In genomic region chr6:10883312-10884244, GRCh38 we compare ENCODE assay signal across 28 cellular contexts. TPM values are rescaled to one million over a fixed set of nuclear protein-coding genes. Genes with fewer than 3 reads are reported as not detected.
A peak's percentile ranks its signal among the peaks of the same experiment; 100 is the strongest.
DNase-seq lines count a peak whose midpoint lies in the region; ATAC-seq and TF ChIP-seq lines count a peak whose summit lies in the region.
"Had no signal": no experiment of that assay in that cellular context is flagged by ENCODE, and none has a peak within 500 bp of the region (broad histone marks: within the 10 kb centered on the region; RNA-seq: fewer than 3 reads in every experiment).

No MANE protein-coding gene starts in this region.

- H3K9me3 Mint-ChIP-seq in glutamatergic neuron (ENCODE audit: unreplicated experiment), result peaks cover 7% of the 10 kb centered on the region
- H3K9me3 Mint-ChIP-seq: activated CD4-positive, alpha-beta memory T cell treated with anti-CD3 and anti-CD28 coated beads for 36 hours; stimulated activated naive CD8-positive, alpha-beta T cell treated with anti-CD3 and anti-CD28 coated beads, Interleukin-15, Interleukin-2, amounts not matched to agents 100 ng/mL and 50 ng/mL, for 24 hours; T-helper 2 cell treated with Interferon-gamma antibody and Interleukin-4, amounts not matched to agents 5 μg/mL and 100 μg/mL, for 36 hours had no signal

- H3K36me3 Mint-ChIP-seq in glutamatergic neuron (ENCODE audit: unreplicated experiment), result no peaks in the 10 kb centered on the region
- H3K36me3 Mint-ChIP-seq: activated CD4-positive, alpha-beta memory T cell treated with anti-CD3 and anti-CD28 coated beads for 36 hours had no signal

- DNase-seq in NT2/D1 (ENCODE audit: low read depth, low spot score), result no peak
- DNase-seq in glutamatergic neuron, result no peak
- DNase-seq in mesendoderm, result peak; percentile 27
- no peak for DNase-seq in aorta
- no peak for DNase-seq in HT-29 (ENCODE audit: low spot score)
- DNase-seq in activated CD4-positive, alpha-beta T cell treated with anti-CD3 and anti-CD28 coated beads for 1 hour, result no peak
- no peak for DNase-seq in OCI-M2 (lab: John Stamatoyannopoulos, UW; ENCODE audit: unreplicated experiment)
- DNase-seq: activated CD4-positive, alpha-beta memory T cell treated with anti-CD3 and anti-CD28 coated beads for 36 hours; activated gamma-delta T cell treated with Interleukin-2 at 50 U/mL for 16 hours; activated naive CD8-positive, alpha-beta T cell treated with anti-CD3 and anti-CD28 coated beads, Interleukin-2, amount 50 U/mL, for 24 hours; body of pancreas; effector CD4-positive, alpha-beta T cell; EL; left cardiac atrium; midbrain; naive thymus-derived CD8-positive, alpha-beta T cell; NCI-H1105 treated with DMSO at 0.1 percent for 48 hours; NCI-H2081 had no signal

- H3K56ac ChIP-seq in mesendoderm (ENCODE audit: low read length), result peak overlapping the region; percentile 39

- peaks cover 75% of the 10 kb centered on the region for H3K27me3 ChIP-seq in NT2/D1 (ENCODE audit: insufficient read depth, insufficient read length)
- peaks cover 24% of the 10 kb centered on the region for H3K27me3 ChIP-seq in mesendoderm (ENCODE audit: insufficient read depth, low read length, poor library complexity)
- H3K27me3 ChIP-seq in aorta (ENCODE audit: control insufficient read depth in 1 of 2, insufficient read depth in 2 of 2, low read length in 1 of 2), result peaks cover 0 to 3% of the 10 kb centered on the region in 2 donors

- no peaks in the 10 kb centered on the region for H3K4me1 Mint-ChIP-seq in glutamatergic neuron (ENCODE audit: low read depth, unreplicated experiment)

- WGBS in mesendoderm (ENCODE audit: extremely low coverage, insufficient coverage, low lambda C conversion rate), result no CpG with 5 or more reads among the region's 51 CpGs
- 14 to 16% methylated on average over 51 of the region's 51 CpGs for WGBS in aorta, 2 donors

- H3K23ac ChIP-seq in mesendoderm (ENCODE audit: low read length), result no peak overlapping the region

- no peak overlapping the region for H2AK5ac ChIP-seq in mesendoderm (ENCODE audit: low read length)

- H3K79me2 ChIP-seq in mesendoderm (ENCODE audit: control insufficient read depth, insufficient read depth, low read length), result no peaks in the 10 kb centered on the region

- no peak overlapping the region for H2BK5ac ChIP-seq in mesendoderm (ENCODE audit: low read length)

- H3K36me3 ChIP-seq in NT2/D1 (ENCODE audit: insufficient read depth, insufficient read length, low read length) (no peaks in the 10 kb centered on the region), mesendoderm (ENCODE audit: control insufficient read depth, insufficient read depth, low read length) (no peaks in the 10 kb centered on the region), aorta (ENCODE audit: control insufficient read depth in 1 of 2, insufficient read depth in 2 of 2, low read length in 1 of 2) (no peaks in the 10 kb centered on the region)
- H3K36me3 ChIP-seq: tibial nerve had no signal

- H3K4me1 ChIP-seq in NT2/D1 (ENCODE audit: insufficient read depth, insufficient read length) (no peaks in the 10 kb centered on the region), mesendoderm (ENCODE audit: control insufficient read depth, low read depth, low read length) (no peaks in the 10 kb centered on the region), aorta (ENCODE audit: control insufficient read depth in 1 of 2, insufficient read depth in 2 of 2, low read length in 2 of 2) (no peaks in the 10 kb centered on the region)

- peaks cover 26% of the 10 kb centered on the region for H3K27me3 Mint-ChIP-seq in glutamatergic neuron (ENCODE audit: unreplicated experiment)

- H2BK120ac ChIP-seq in mesendoderm (ENCODE audit: low read depth, low read length), result no peak overlapping the region

- H3K27ac ChIP-seq in mesendoderm (ENCODE audit: low read depth, low read length), result no peak overlapping the region
- H3K27ac ChIP-seq in aorta (ENCODE audit: low read depth in 1 of 2, low read length in 2 of 2), result no peak overlapping the region
- H3K27ac ChIP-seq: body of pancreas, HL-60, tibial nerve had no signal

- TF ChIP-seq CTCF in glutamatergic neuron (IDR thresholded peaks at IDR 0.05; ENCODE audit: partially characterized antibody, unreplicated experiment), result no peak

- peak overlapping the region; percentile 39 for H3K4me2 ChIP-seq in mesendoderm (ENCODE audit: low read length)

- peak overlapping the region; percentile 37 for H3K4me3 ChIP-seq in NT2/D1 (ENCODE audit: insufficient read length, low read depth)
- H3K4me3 ChIP-seq in mesendoderm (ENCODE audit: low read length), result no peak overlapping the region
- H3K4me3 ChIP-seq in aorta (ENCODE audit: low read length in 2 of 2), result no peak overlapping the region
- H3K4me3 ChIP-seq: body of pancreas, tibial nerve had no signal

- peak overlapping the region; percentile 34 for H3K4me3 Mint-ChIP-seq in glutamatergic neuron (ENCODE audit: unreplicated experiment)
- H3K4me3 Mint-ChIP-seq: activated CD4-positive, alpha-beta memory T cell treated with anti-CD3 and anti-CD28 coated beads for 36 hours; activated naive CD8-positive, alpha-beta T cell treated with anti-CD3 and anti-CD28 coated beads, Interleukin-2, amount 50 U/mL, for 24 hours; stimulated activated naive CD8-positive, alpha-beta T cell treated with anti-CD3 and anti-CD28 coated beads, Interleukin-15, Interleukin-2, amounts not matched to agents 100 ng/mL and 50 ng/mL, for 24 hours; T-helper 2 cell treated with Interferon-gamma antibody and Interleukin-4, amounts not matched to agents 5 μg/mL and 100 μg/mL, for 36 hours had no signal

- H4K8ac ChIP-seq in mesendoderm (ENCODE audit: low read depth, low read length), result no peak overlapping the region

- H3K79me1 ChIP-seq in mesendoderm (ENCODE audit: low read length), result no peaks in the 10 kb centered on the region

- H3K27ac Mint-ChIP-seq in glutamatergic neuron (ENCODE audit: unreplicated experiment), result no peak overlapping the region
- H3K27ac Mint-ChIP-seq: activated CD4-positive, alpha-beta memory T cell treated with anti-CD3 and anti-CD28 coated beads for 36 hours; activated naive CD8-positive, alpha-beta T cell treated with anti-CD3 and anti-CD28 coated beads, Interleukin-2, amount 50 U/mL, for 24 hours; naive thymus-derived CD8-positive, alpha-beta T cell; stimulated activated naive CD8-positive, alpha-beta T cell treated with anti-CD3 and anti-CD28 coated beads, Interleukin-15, Interleukin-2, amounts not matched to agents 100 ng/mL and 50 ng/mL, for 24 hours; T-helper 2 cell treated with Interferon-gamma antibody and Interleukin-4, amounts not matched to agents 5 μg/mL and 100 μg/mL, for 36 hours had no signal

- no peak overlapping the region for H3K4ac ChIP-seq in mesendoderm (ENCODE audit: low read depth, low read length)

- H3K9ac ChIP-seq in NT2/D1 (ENCODE audit: insufficient read length, low read depth) (peak overlapping the region; percentile 67), mesendoderm (ENCODE audit: low read length) (no peak overlapping the region)

- H4K5ac ChIP-seq in mesendoderm (ENCODE audit: low read length), result no peak overlapping the region

- no peak overlapping the region for H2BK15ac ChIP-seq in mesendoderm (replicated peaks; ENCODE audit: low read depth)

- ATAC-seq in aorta (ENCODE audit: low FRiP score), result peak; percentile 45
- ATAC-seq: activated naive CD8-positive, alpha-beta T cell treated with anti-CD3 and anti-CD28 coated beads, Interleukin-2, amount 50 U/mL, for 24 hours; body of pancreas; HCT116; left cardiac atrium; naive thymus-derived CD8-positive, alpha-beta T cell; SK-N-SH treated with all-trans-retinoic acid at 6 μM for 48 hours had no signal

- H3K18ac ChIP-seq in mesendoderm (ENCODE audit: low read length), result no peak overlapping the region

- H3K9me3 ChIP-seq in NT2/D1 (ENCODE audit: insufficient read depth, low read length) (no peaks in the 10 kb centered on the region), aorta (ENCODE audit: control insufficient read depth, low read length) (peaks cover 3% of the 10 kb centered on the region)
- H3K9me3 ChIP-seq: body of pancreas, tibial nerve had no signal

- intact Hi-C loops in aorta (cut with DNase I), result no loop called here

RNA-seq across cellular contexts. Expression of gene GCM2, which starts 1.7 kb away (rescaled TPM):
- total RNA-seq in glutamatergic neuron (ENCODE audit: unreplicated experiment) (not detected), aorta (not detected)
- polyA plus RNA-seq in mesendoderm (2013, experiment 1 of 2), result 0.06 TPM
- 0.06 TPM for polyA plus RNA-seq in mesendoderm (2013, experiment 2 of 2)
- polyA plus RNA-seq in aorta, result not detected
- not detected in 2 replicates for total RNA-seq in HT-29 (2014; rRNA removed; shearing (Covaris generic))
- total RNA-seq: activated CD4-positive, alpha-beta memory T cell treated with anti-CD3 and anti-CD28 coated beads for 36 hours; body of pancreas; chondrocyte; frontal cortex; left cardiac atrium; naive thymus-derived CD8-positive, alpha-beta T cell; sciatic nerve; tibial nerve had no signal
- polyA plus RNA-seq: esophagus; naive thymus-derived CD8-positive, alpha-beta T cell had no signal

RNA-seq across cellular contexts. Expression of gene SYCP2L, which starts 3.3 kb away (rescaled TPM):
- total RNA-seq in glutamatergic neuron (ENCODE audit: unreplicated experiment), result 20.5 TPM
- polyA plus RNA-seq in mesendoderm (2013, experiment 1 of 2), result 3.0 TPM
- 2.8 TPM for polyA plus RNA-seq in mesendoderm (2013, experiment 2 of 2)
- 1 to 10 TPM; 1.3 to 2.0 TPM for total RNA-seq in aorta
- polyA plus RNA-seq in aorta, result under 1 TPM in 1 of 2 donors, not detected in 1; 0.95 TPM
- 0.08 TPM in 1 of 2 replicates, not detected in the other for total RNA-seq in HT-29 (2014; rRNA removed; shearing (Covaris generic))
- total RNA-seq: naive thymus-derived CD8-positive, alpha-beta T cell had no signal
- polyA plus RNA-seq: naive thymus-derived CD8-positive, alpha-beta T cell had no signal

RNA-seq across cellular contexts. Expression of gene MAK, which starts 45.2 kb away (rescaled TPM):
- total RNA-seq in glutamatergic neuron (ENCODE audit: unreplicated experiment) (not detected), aorta (under 1 TPM; 0.12 to 0.29 TPM)
- 0.11 TPM for polyA plus RNA-seq in mesendoderm (2013, experiment 1 of 2)
- polyA plus RNA-seq in mesendoderm (2013, experiment 2 of 2), result 0.06 TPM
- under 1 TPM; 0.03 to 0.63 TPM for polyA plus RNA-seq in aorta
- total RNA-seq in HT-29 (2014; rRNA removed; shearing (Covaris generic)), result 0.05 TPM in 1 of 2 replicates, not detected in the other
- total RNA-seq: chondrocyte; naive thymus-derived CD8-positive, alpha-beta T cell had no signal
